9 cellular contexts compared by ENCODE assay signal in genomic region chr16:1677339-1677738, GRCh38. TPM values are rescaled to one million over a fixed set of nuclear protein-coding genes. Genes with fewer than 3 reads are reported as not detected.
DNase-seq lines count a peak whose midpoint lies in the region; ATAC-seq and TF ChIP-seq lines count a peak whose summit lies in the region.
"Had no signal": no experiment of that assay in that cellular context is flagged by ENCODE, and none has a peak within 500 bp of the region (broad histone marks: within the 10 kb centered on the region; RNA-seq: fewer than 3 reads in every experiment).

No MANE protein-coding gene starts in this region.

- POLR2A ChIA-PET in activated CD4-positive, alpha-beta T cell treated with anti-CD3 and anti-CD28 coated beads, Interleukin-2, amount 10 ng/mL, durations not matched to agents 7 days and 5 days (lab: Charles Lee), result interaction anchor here (0.5 to 1.2 kb wide), 3 partner anchors 25 to 184 kb away, joined by 3 to 7 read pairs (median 4); partner anchors contain the start of genes MAPK8IP3 and TELO2

- H3K9me3 Mint-ChIP-seq in activated CD4-positive, alpha-beta T cell treated with anti-CD3 and anti-CD28 coated beads, Interleukin-2, amount 10 ng/mL, durations not matched to agents 7 days and 5 days, result no peaks in the 10 kb centered on the region

- CTCF ChIA-PET in activated CD4-positive, alpha-beta T cell treated with anti-CD3 and anti-CD28 coated beads, Interleukin-2, amount 10 ng/mL, durations not matched to agents 7 days and 5 days (lab: Charles Lee), result interaction anchor here (0.6 to 3.1 kb wide), 3 partner anchors 28 to 41 kb away, joined by 3 to 13 read pairs (median 11); partner anchors contain the start of gene MAPK8IP3

- H3K36me3 ChIP-seq in iPS-15b (ENCODE audit: control insufficient read depth, insufficient read depth, low read length) (peaks cover 38% of the 10 kb centered on the region), suprapubic skin (peaks cover 37% of the 10 kb centered on the region)

- H3K27me3 Mint-ChIP-seq in activated CD4-positive, alpha-beta T cell treated with anti-CD3 and anti-CD28 coated beads, Interleukin-2, amount 10 ng/mL, durations not matched to agents 7 days and 5 days, result no peaks in the 10 kb centered on the region
- H3K27me3 Mint-ChIP-seq in T-helper 17 cell, result no peaks in the 10 kb centered on the region

- no peak overlapping the region for H3K27ac Mint-ChIP-seq in activated CD4-positive, alpha-beta T cell treated with anti-CD3 and anti-CD28 coated beads, Interleukin-2, amount 10 ng/mL, durations not matched to agents 7 days and 5 days
- peak overlapping the region; percentile 77 for H3K27ac Mint-ChIP-seq in T-helper 17 cell

- no peak overlapping the region for H3K9ac ChIP-seq in iPS-15b (ENCODE audit: low read depth, low read length)

- 80% methylated on average over 18 of the region's 18 CpGs for WGBS in suprapubic skin

- TF ChIP-seq CTCF in suprapubic skin (IDR thresholded peaks at IDR 0.05), result no peak

- H3K4me3 ChIP-seq in iPS-15b (ENCODE audit: low read depth, low read length) (peak overlapping the region; percentile 37), suprapubic skin (peak overlapping the region; percentile 88)

- H3K9me3 ChIP-seq in T-helper 17 cell (ENCODE audit: control insufficient read depth, low read length, poor library complexity, severe bottlenecking), result no peaks in the 10 kb centered on the region
- no peaks in the 10 kb centered on the region for H3K9me3 ChIP-seq in iPS-15b (ENCODE audit: control insufficient read depth, insufficient read depth, low read length)
- H3K9me3 ChIP-seq in suprapubic skin, result no peaks in the 10 kb centered on the region
- H3K9me3 ChIP-seq: colonic mucosa had no signal

- H3K4me1 ChIP-seq in iPS-15b (ENCODE audit: control insufficient read depth, insufficient read depth, low read length), result peaks cover 8% of the 10 kb centered on the region
- peaks cover 23% of the 10 kb centered on the region for H3K4me1 ChIP-seq in suprapubic skin
- H3K4me1 ChIP-seq: colonic mucosa had no signal

- DNase-seq in activated CD4-positive, alpha-beta T cell treated with anti-CD3 and anti-CD28 coated beads, Interleukin-2, amount 10 ng/mL, durations not matched to agents 7 days and 5 days, result no peak
- DNase-seq in activated CD4-positive, alpha-beta T cell treated with anti-CD3 and anti-CD28 coated beads, Interleukin-2, amount 50 U/mL, for 48 hours, result no peak
- DNase-seq in T-helper 17 cell (no peak), suprapubic skin (ENCODE audit: low spot score in 2 of 2) (no peak), GM03348 (ENCODE audit: low spot score) (no peak), NCI-H146 (lab: John Stamatoyannopoulos, UW) (no peak), superior temporal gyrus (ENCODE audit: extremely low spot score) (no peak)

- no peak for ATAC-seq in T-helper 17 cell

- peak overlapping the region; percentile 42 for H3K4me3 Mint-ChIP-seq in activated CD4-positive, alpha-beta T cell treated with anti-CD3 and anti-CD28 coated beads, Interleukin-2, amount 10 ng/mL, durations not matched to agents 7 days and 5 days
- H3K4me3 Mint-ChIP-seq in T-helper 17 cell, result peak overlapping the region; percentile 70

- H3K4me1 Mint-ChIP-seq in activated CD4-positive, alpha-beta T cell treated with anti-CD3 and anti-CD28 coated beads, Interleukin-2, amount 10 ng/mL, durations not matched to agents 7 days and 5 days, result peaks cover 43% of the 10 kb centered on the region
- peaks cover 24% of the 10 kb centered on the region for H3K4me1 Mint-ChIP-seq in T-helper 17 cell

- H3K27me3 ChIP-seq in iPS-15b (ENCODE audit: control insufficient read depth, insufficient read depth, low read length) (no peaks in the 10 kb centered on the region), suprapubic skin (no peaks in the 10 kb centered on the region)
- H3K27me3 ChIP-seq: colonic mucosa had no signal

- no peak for TF ChIP-seq EP300 in suprapubic skin (IDR thresholded peaks at IDR 0.05)

- TF ChIP-seq POLR2A in suprapubic skin (IDR thresholded peaks at IDR 0.05), result no peak

- peaks cover 33% of the 10 kb centered on the region for H3K36me3 Mint-ChIP-seq in activated CD4-positive, alpha-beta T cell treated with anti-CD3 and anti-CD28 coated beads, Interleukin-2, amount 10 ng/mL, durations not matched to agents 7 days and 5 days (ENCODE audit: low read depth)
- peaks cover 5% of the 10 kb centered on the region for H3K36me3 Mint-ChIP-seq in T-helper 17 cell (ENCODE audit: low read depth)

- H3K27ac ChIP-seq in suprapubic skin, result no peak overlapping the region

RNA-seq across cellular contexts. Expression of gene JPT2, which starts 0.7 kb away (rescaled TPM):
- total RNA-seq in activated CD4-positive, alpha-beta T cell treated with anti-CD3 and anti-CD28 coated beads, Interleukin-2, amount 10 ng/mL, durations not matched to agents 7 days and 5 days, result 10 to 100 TPM; 56.5 to 65.2 TPM
- total RNA-seq in T-helper 17 cell (10 to 100 TPM; 11.6 to 14.4 TPM), suprapubic skin (10 to 100 TPM; 22.6 to 59.2 (median 35.0) TPM)

RNA-seq across cellular contexts. Expression of gene MAPK8IP3, which starts 28.7 kb away (rescaled TPM):
- total RNA-seq in activated CD4-positive, alpha-beta T cell treated with anti-CD3 and anti-CD28 coated beads, Interleukin-2, amount 10 ng/mL, durations not matched to agents 7 days and 5 days, result 100 to 1,000 TPM; 101 to 108 TPM
- total RNA-seq in T-helper 17 cell (100 to 1,000 TPM; 221 to 247 TPM), suprapubic skin (100 to 1,000 TPM in 1 of 4 donors, 10 to 100 TPM in 3; 56.0 to 206 (median 82.1) TPM)
